In the genomic region with DNA sequence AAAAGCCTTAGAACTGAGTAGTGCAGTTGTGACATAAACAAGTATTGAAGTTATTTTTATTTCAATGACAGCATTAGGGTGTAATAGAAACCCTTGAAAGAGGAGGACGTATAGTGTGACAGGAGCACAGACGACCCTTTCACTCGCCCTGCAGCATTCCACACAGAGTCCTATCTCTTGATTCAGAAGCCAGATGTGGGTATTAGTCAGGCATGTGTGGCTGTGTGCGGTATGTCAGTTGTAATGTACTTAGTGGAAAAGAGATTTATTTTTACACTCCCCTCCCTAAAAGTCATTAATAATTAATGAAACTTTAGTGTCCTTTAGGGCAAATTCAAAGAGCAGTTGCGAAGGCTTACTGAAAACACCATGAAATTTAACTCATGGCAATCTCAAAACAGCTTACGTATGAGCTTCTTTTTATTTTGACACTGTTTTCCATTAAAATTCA, we compare ENCODE assay signal across 14 cellular contexts.
DNase-seq lines count a peak whose midpoint lies in the region; ATAC-seq and TF ChIP-seq lines count a peak whose summit lies in the region.
"Had no signal": no experiment of that assay in that cellular context is flagged by ENCODE, and none has a peak within 500 bp of the region (broad histone marks: within the 10 kb centered on the region; RNA-seq: fewer than 3 reads in every experiment).

No MANE protein-coding gene starts in this region.

- peaks cover 2% of the 10 kb centered on the region; the same call in 1 of the 2 replicates for H3K4me1 ChIP-seq in IMR-90 (ENCODE audit: control insufficient read depth, insufficient read depth, low read length)
- peaks cover 0 to 28% (median 3%) of the 10 kb centered on the region in 4 donors for H3K4me1 ChIP-seq in right lobe of liver

- H2BK15ac ChIP-seq in IMR-90 (ENCODE audit: low read depth, low read length), result no peak overlapping the region

- H3K4me3 ChIP-seq in AG10803 (ENCODE audit: low read length), result no peak overlapping the region
- H3K4me3 ChIP-seq in IMR-90 (ENCODE audit: insufficient read depth, low read depth, low read length), result no peak overlapping the region
- no peak overlapping the region for H3K4me3 ChIP-seq in right lobe of liver
- H3K4me3 ChIP-seq: BLaER1 treated with 17β-estradiol and CSF1 and Interleukin-3, amounts not matched to agents 10 nM and 100 nM; ovary had no signal

- peak overlapping the region; percentile 38; the same call in 1 of the 2 replicates for H3K4ac ChIP-seq in IMR-90 (ENCODE audit: low read depth, low read length)

- peak overlapping the region; percentile 70 for H2BK5ac ChIP-seq in IMR-90 (ENCODE audit: low read depth, low read length, poor library complexity, severe bottlenecking)

- no peak overlapping the region for H4K5ac ChIP-seq in IMR-90 (ENCODE audit: low read depth, low read length)

- H3K18ac ChIP-seq in IMR-90 (ENCODE audit: low read depth, low read length), result no peak overlapping the region; the same call in 1 of the 2 replicates

- CTCF ChIA-PET in IMR-90 (lab: Yijun Ruan, JAX), result interaction anchor here (0.6 to 0.7 kb wide), 2 partner anchors 40 to 111 kb away, joined by 3 to 6 read pairs; no protein-coding TSS in a partner anchor

- H2AK5ac ChIP-seq in IMR-90 (ENCODE audit: low read depth, low read length), result no peak overlapping the region

- H3K27me3 ChIP-seq in IMR-90 (ENCODE audit: control insufficient read depth, insufficient read depth, low read length), result no peaks in the 10 kb centered on the region
- H3K27me3 ChIP-seq in right lobe of liver, result no peaks in the 10 kb centered on the region
- H3K27me3 ChIP-seq: BLaER1 treated with 17β-estradiol and CSF1 and Interleukin-3, amounts not matched to agents 10 nM and 100 nM; ovary had no signal

- no peak overlapping the region for H2AFZ ChIP-seq in IMR-90 (replicated peaks; ENCODE audit: low read length, poor library complexity)

- H2AK9ac ChIP-seq in IMR-90 (replicated peaks; ENCODE audit: low read depth, low read length, poor library complexity), result no peak overlapping the region

- BruUV-seq in IMR-90 (replicated peaks; lab: Mats Ljungman, UMichigan), result no TSS peak

- peak overlapping the region; percentile 69; the same call in 1 of the 2 replicates for H2BK20ac ChIP-seq in IMR-90 (ENCODE audit: low read depth, low read length)

- no peak for TF ChIP-seq RAD21 in IMR-90 (IDR thresholded peaks at IDR 0.05; ENCODE audit: low read length)

- H3K9me1 ChIP-seq in IMR-90 (ENCODE audit: insufficient read depth, low read length), result peaks cover 3% of the 10 kb centered on the region

- H3K27ac ChIP-seq in IMR-90 (ENCODE audit: insufficient read depth, low read length), result no peak overlapping the region
- H3K27ac ChIP-seq in right lobe of liver, result peak overlapping the region; percentile 49 to 76 (median 58)
- H3K27ac ChIP-seq: BLaER1 treated with 17β-estradiol and CSF1 and Interleukin-3, amounts not matched to agents 10 nM and 100 nM; ovary had no signal

- TF ChIP-seq POLR2A in IMR-90 (IDR thresholded peaks at IDR 0.05; ENCODE audit: low read depth, low read length), result no peak
- TF ChIP-seq POLR2A in right lobe of liver (IDR thresholded peaks at IDR 0.05), result peak; percentile 42

- no CpG with 5 or more reads among the region's 6 CpGs for WGBS in IMR-90 (ENCODE audit: extremely low coverage in 2 of 2, insufficient read length in 1 of 2), 2 experiments
- WGBS in right lobe of liver (ENCODE audit: insufficient coverage, low coverage, low lambda C conversion rate, missing lambda C conversion rate), result 14% methylated on average over 6 of the region's 6 CpGs

- no peak overlapping the region for H4K91ac ChIP-seq in IMR-90 (ENCODE audit: insufficient read depth, low read depth, low read length)

- no peaks in the 10 kb centered on the region for H4K20me1 ChIP-seq in IMR-90 (ENCODE audit: insufficient read depth, low read length)
- H4K20me1 ChIP-seq: BLaER1 treated with 17β-estradiol and CSF1 and Interleukin-3, amounts not matched to agents 10 nM and 100 nM had no signal

- H2BK120ac ChIP-seq in IMR-90 (ENCODE audit: low read depth, low read length), result peak overlapping the region; percentile 22; the same call in 1 of the 2 replicates

- H4K8ac ChIP-seq in IMR-90 (ENCODE audit: low read depth in 2 of 2, low read length in 2 of 2), result peak overlapping the region in 1 of 2 experiments; percentile 60; a peak in 1 of 4 replicates

- H3K79me1 ChIP-seq in IMR-90 (ENCODE audit: low read depth in 1 of 2, low read length in 2 of 2), result no peaks in the 10 kb centered on the region

- DNase-seq in AG10803 (ENCODE audit: low read depth) (peak; percentile 71), IMR-90 (peak; percentile 91), dedifferentiated amniotic fluid mesenchymal stem cell (ENCODE audit: extremely low spot score) (peak; percentile 28), right lobe of liver (peak in 2 of 3 donors; percentile 29 to 55), left colon (no peak)
- no peak for DNase-seq in activated CD8-positive, alpha-beta memory T cell treated with anti-CD3 and anti-CD28 coated beads for 24 hours
- DNase-seq: effector memory CD4-positive, alpha-beta T cell; NCI-H1048; ovary; stimulated activated CD4-positive, alpha-beta T cell treated with anti-CD3 and anti-CD28 coated beads, Interleukin-4, amount 100 ng/mL, for 1 hour had no signal

- no peak overlapping the region for H3K56ac ChIP-seq in IMR-90 (ENCODE audit: extremely low read depth, insufficient read depth, low read length)

- no peak overlapping the region for H3K9ac ChIP-seq in IMR-90 (ENCODE audit: low read depth, low read length)
- H3K9ac ChIP-seq: BLaER1 treated with 17β-estradiol and CSF1 and Interleukin-3, amounts not matched to agents 10 nM and 100 nM had no signal

- no peak overlapping the region for H3K23ac ChIP-seq in IMR-90 (ENCODE audit: low read depth, low read length)

- H3K9me3 ChIP-seq in IMR-90 (ENCODE audit: control insufficient read depth, insufficient read depth, low read length) (peaks cover 6% of the 10 kb centered on the region), right lobe of liver (no peaks in the 10 kb centered on the region)
- H3K9me3 ChIP-seq: ovary had no signal

- no peak overlapping the region for H3K14ac ChIP-seq in IMR-90 (replicated peaks; ENCODE audit: low read depth, low read length)

- intact Hi-C loops in IMR-90 (cut with micrococcal nuclease) (no loop called here), right lobe of liver (cut with DNase I) (no loop called here), left colon (cut with DNase I, micrococcal nuclease) (no loop called here)

- H3K36me3 ChIP-seq in IMR-90 (ENCODE audit: control insufficient read depth, insufficient read depth, low read length) (no peaks in the 10 kb centered on the region), right lobe of liver (no peaks in the 10 kb centered on the region)
- H3K36me3 ChIP-seq: BLaER1 treated with 17β-estradiol and CSF1 and Interleukin-3, amounts not matched to agents 10 nM and 100 nM; ovary had no signal

- TF ChIP-seq CTCF in AG10803 (conservative IDR thresholded peaks at IDR 0.05; ENCODE audit: low read length), result no peak
- no peak for TF ChIP-seq CTCF in IMR-90 (conservative IDR thresholded peaks at IDR 0.05; ENCODE audit: low read depth, low read length)
- TF ChIP-seq CTCF in right lobe of liver (IDR thresholded peaks at IDR 0.05), result no peak

- POLR2A ChIA-PET in IMR-90 (lab: Charles Lee; ENCODE audit: unreplicated experiment), result no interaction called here

- in situ Hi-C loops in IMR-90 (cut with MboI; ENCODE audit: low sequenced_read_pairs), result no loop called here

- dilution Hi-C loops in IMR-90 (cut with HindIII; ENCODE audit: low sequenced_read_pairs, unreplicated experiment), result no loop called here

- ATAC-seq in IMR-90 (ENCODE audit: low read depth) (peak; percentile 98), right lobe of liver (peak; percentile 79 to 85 (median 84)), left colon (no peak), GM19452 (IDR thresholded peaks at IDR 0.05; ENCODE audit: unreplicated experiment) (no peak), HG02981 (IDR thresholded peaks at IDR 0.05; ENCODE audit: unreplicated experiment) (no peak)
- ATAC-seq: activated naive CD4-positive, alpha-beta T cell treated with anti-CD3 and anti-CD28 coated beads, Interleukin-2, amount 50 U/mL, for 72 hours had no signal

- H3K4me2 ChIP-seq in IMR-90 (ENCODE audit: low read depth, low read length), result peak overlapping the region; percentile 62

TF ChIP-seq in IMR-90, 13 proteins besides CTCF, POLR2A, EP300 and RAD21:
- TF ChIP-seq BHLHE40 (IDR thresholded peaks at IDR 0.05; ENCODE audit: low read depth, low read length) (peak; percentile 7; the same call in 1 of the 2 replicates), NFE2L2 (IDR thresholded peaks at IDR 0.05; ENCODE audit: low read depth, low read length) (no peak), CEBPB (IDR thresholded peaks at IDR 0.05; ENCODE audit: low read depth, low read length) (peak; percentile 58; the same call in 1 of the 2 replicates)

Comparison
In these comparisons a context has a peak if more than half of its experiments do, and no peak if none do; other contexts are left out.
1. DNase-seq: peak in AG10803 (single experiment), IMR-90 (single experiment), dedifferentiated amniotic fluid mesenchymal stem cell (single experiment) and right lobe of liver (2 of 3); none in left colon (0 of 2) and activated CD8-positive, alpha-beta memory T cell treated with anti-CD3 and anti-CD28 coated beads for 24 hours (single experiment).
2. ATAC-seq: peak in IMR-90 (single experiment) and right lobe of liver (4 of 4); none in left colon (single experiment), GM19452 (single experiment) and HG02981 (single experiment).